Comparison of ENCODE assay signal across 2 cellular contexts in the genomic region with DNA sequence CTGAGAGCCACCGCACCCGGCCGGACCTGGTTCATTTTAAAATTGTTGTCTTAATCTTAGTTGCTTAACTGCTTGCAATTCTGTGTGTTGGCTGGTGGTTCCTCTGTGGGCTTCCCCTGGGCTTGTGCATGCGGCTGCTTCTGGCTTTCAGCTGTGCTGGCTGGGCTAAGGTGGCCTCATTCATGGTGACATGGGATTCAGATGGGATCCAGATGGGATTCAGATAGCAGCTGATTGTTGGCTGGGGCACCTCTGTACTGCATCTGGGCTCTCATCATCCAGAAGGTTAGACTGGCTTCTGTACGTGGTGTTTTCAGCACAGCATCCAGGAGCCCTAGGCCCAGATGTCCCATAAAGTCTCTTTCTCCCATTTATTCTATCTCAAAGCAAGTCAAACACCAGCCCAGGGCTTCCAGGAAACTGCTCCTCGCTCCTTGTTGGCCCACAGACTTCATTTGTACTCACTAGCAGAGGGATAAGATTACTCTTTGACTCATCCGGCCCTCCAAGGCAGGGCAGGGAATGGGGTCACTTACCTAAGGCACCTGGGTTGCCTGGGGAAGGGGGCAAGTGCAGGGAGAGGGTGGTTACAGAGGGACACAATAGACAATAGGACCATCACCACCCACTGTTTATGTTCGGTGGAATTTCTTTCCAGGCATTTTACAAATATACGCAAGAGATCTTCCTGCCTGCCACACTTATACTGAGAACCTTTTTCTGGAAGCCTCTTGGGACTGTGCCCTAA.
A peak's percentile ranks its signal among the peaks of the same experiment; 100 is the strongest.
TF ChIP-seq lines count a peak whose summit lies in the region.

No MANE protein-coding gene starts in this region.

TF ChIP-seq in HepG2, 621 proteins besides CTCF, POLR2A, EP300 and RAD21 (continues in another document):
- no peak for TF ChIP-seq ELF4 (CRISPR knock-in tag; IDR thresholded peaks at IDR 0.05; ENCODE audit: borderline replicate concordance)
- no peak for TF ChIP-seq ZNF382 (CRISPR knock-in tag; IDR thresholded peaks at IDR 0.05; ENCODE audit: borderline replicate concordance)
- 0 out of 2 replicates have a peak, but pooled peaks have one; percentile 18 for TF ChIP-seq ZNF501 (CRISPR knock-in tag; IDR thresholded peaks at IDR 0.05)
- TF ChIP-seq, protein P1, sequence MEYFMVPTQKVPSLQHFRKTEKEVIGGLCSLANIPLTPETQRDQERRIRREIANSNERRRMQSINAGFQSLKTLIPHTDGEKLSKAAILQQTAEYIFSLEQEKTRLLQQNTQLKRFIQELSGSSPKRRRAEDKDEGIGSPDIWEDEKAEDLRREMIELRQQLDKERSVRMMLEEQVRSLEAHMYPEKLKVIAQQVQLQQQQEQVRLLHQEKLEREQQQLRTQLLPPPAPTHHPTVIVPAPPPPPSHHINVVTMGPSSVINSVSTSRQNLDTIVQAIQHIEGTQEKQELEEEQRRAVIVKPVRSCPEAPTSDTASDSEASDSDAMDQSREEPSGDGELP (IDR thresholded peaks at IDR 0.05; ENCODE audit: borderline replicate concordance, low read depth) = peak; percentile 24; the same call in 1 of the 2 replicates
- TF ChIP-seq, protein P2, sequence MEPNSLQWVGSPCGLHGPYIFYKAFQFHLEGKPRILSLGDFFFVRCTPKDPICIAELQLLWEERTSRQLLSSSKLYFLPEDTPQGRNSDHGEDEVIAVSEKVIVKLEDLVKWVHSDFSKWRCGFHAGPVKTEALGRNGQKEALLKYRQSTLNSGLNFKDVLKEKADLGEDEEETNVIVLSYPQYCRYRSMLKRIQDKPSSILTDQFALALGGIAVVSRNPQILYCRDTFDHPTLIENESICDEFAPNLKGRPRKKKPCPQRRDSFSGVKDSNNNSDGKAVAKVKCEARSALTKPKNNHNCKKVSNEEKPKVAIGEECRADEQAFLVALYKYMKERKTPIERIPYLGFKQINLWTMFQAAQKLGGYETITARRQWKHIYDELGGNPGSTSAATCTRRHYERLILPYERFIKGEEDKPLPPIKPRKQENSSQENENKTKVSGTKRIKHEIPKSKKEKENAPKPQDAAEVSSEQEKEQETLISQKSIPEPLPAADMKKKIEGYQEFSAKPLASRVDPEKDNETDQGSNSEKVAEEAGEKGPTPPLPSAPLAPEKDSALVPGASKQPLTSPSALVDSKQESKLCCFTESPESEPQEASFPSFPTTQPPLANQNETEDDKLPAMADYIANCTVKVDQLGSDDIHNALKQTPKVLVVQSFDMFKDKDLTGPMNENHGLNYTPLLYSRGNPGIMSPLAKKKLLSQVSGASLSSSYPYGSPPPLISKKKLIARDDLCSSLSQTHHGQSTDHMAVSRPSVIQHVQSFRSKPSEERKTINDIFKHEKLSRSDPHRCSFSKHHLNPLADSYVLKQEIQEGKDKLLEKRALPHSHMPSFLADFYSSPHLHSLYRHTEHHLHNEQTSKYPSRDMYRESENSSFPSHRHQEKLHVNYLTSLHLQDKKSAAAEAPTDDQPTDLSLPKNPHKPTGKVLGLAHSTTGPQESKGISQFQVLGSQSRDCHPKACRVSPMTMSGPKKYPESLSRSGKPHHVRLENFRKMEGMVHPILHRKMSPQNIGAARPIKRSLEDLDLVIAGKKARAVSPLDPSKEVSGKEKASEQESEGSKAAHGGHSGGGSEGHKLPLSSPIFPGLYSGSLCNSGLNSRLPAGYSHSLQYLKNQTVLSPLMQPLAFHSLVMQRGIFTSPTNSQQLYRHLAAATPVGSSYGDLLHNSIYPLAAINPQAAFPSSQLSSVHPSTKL (CRISPR knock-in tag; IDR thresholded peaks at IDR 0.05) = peak; percentile 42; the same call in 1 of the 2 replicates
- TF ChIP-seq HMG20A (CRISPR knock-in tag; IDR thresholded peaks at IDR 0.05; ENCODE audit: borderline replicate concordance) = no peak; the same call in 1 of the 2 replicates
- peak; percentile 49 for TF ChIP-seq XRCC5 (optimal IDR thresholded peaks at IDR 0.05; ENCODE audit: low read length)
- TF ChIP-seq GATAD1 (CRISPR knock-in tag; IDR thresholded peaks at IDR 0.05) = 0 out of 2 replicates have a peak, but pooled peaks have one; percentile 18
- TF ChIP-seq HMGA1 (CRISPR knock-in tag; conservative IDR thresholded peaks at IDR 0.05) = no peak
- TF ChIP-seq TEAD3 (CRISPR knock-in tag; optimal IDR thresholded peaks at IDR 0.05; ENCODE audit: borderline replicate concordance) = peak; percentile 51
- TF ChIP-seq TOPORS (CRISPR knock-in tag; IDR thresholded peaks at IDR 0.05) = no peak
- no peak for TF ChIP-seq HDAC2 (CRISPR knock-in tag; IDR thresholded peaks at IDR 0.05)
- no peak for TF ChIP-seq FOSL1 (CRISPR knock-in tag; IDR thresholded peaks at IDR 0.05; ENCODE audit: borderline replicate concordance)
- TF ChIP-seq, protein P3, sequence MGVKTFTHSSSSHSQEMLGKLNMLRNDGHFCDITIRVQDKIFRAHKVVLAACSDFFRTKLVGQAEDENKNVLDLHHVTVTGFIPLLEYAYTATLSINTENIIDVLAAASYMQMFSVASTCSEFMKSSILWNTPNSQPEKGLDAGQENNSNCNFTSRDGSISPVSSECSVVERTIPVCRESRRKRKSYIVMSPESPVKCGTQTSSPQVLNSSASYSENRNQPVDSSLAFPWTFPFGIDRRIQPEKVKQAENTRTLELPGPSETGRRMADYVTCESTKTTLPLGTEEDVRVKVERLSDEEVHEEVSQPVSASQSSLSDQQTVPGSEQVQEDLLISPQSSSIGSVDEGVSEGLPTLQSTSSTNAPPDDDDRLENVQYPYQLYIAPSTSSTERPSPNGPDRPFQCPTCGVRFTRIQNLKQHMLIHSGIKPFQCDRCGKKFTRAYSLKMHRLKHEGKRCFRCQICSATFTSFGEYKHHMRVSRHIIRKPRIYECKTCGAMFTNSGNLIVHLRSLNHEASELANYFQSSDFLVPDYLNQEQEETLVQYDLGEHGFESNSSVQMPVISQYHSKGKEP (CRISPR knock-in tag; IDR thresholded peaks at IDR 0.05) = no peak
- TF ChIP-seq, protein P4, sequence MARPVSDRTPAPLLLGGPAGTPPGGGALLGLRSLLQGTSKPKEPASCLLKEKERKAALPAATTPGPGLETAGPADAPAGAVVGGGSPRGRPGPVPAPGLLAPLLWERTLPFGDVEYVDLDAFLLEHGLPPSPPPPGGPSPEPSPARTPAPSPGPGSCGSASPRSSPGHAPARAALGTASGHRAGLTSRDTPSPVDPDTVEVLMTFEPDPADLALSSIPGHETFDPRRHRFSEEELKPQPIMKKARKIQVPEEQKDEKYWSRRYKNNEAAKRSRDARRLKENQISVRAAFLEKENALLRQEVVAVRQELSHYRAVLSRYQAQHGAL (CRISPR knock-in tag; IDR thresholded peaks at IDR 0.05; ENCODE audit: not compliant biosample characterization) = peak; percentile 46
- TF ChIP-seq ZNF460 (CRISPR knock-in tag; IDR thresholded peaks at IDR 0.05; ENCODE audit: borderline replicate concordance) = no peak
- TF ChIP-seq ZNF766 (CRISPR knock-in tag; IDR thresholded peaks at IDR 0.05; ENCODE audit: borderline replicate concordance) = no peak

TF ChIP-seq in GM12891, 5 proteins besides CTCF, POLR2A, EP300 and RAD21:
- TF ChIP-seq SPI1 (IDR thresholded peaks at IDR 0.05; ENCODE audit: low read depth, low read length) (no peak), TAF1 (IDR thresholded peaks at IDR 0.05; ENCODE audit: low read depth, low read length) (no peak), PAX5 (IDR thresholded peaks at IDR 0.05; ENCODE audit: insufficient read depth, low read length, severe bottlenecking) (no peak), POU2F2 (IDR thresholded peaks at IDR 0.05; ENCODE audit: low read depth, low read length) (no peak), POLR2AphosphoS5 (IDR thresholded peaks at IDR 0.05; ENCODE audit: low read depth, low read length) (no peak)
TF ChIP-seq in GM12891: peak in this region for 0.
